Comparison of ENCODE assay signal across 8 cellular contexts in the genomic region with DNA sequence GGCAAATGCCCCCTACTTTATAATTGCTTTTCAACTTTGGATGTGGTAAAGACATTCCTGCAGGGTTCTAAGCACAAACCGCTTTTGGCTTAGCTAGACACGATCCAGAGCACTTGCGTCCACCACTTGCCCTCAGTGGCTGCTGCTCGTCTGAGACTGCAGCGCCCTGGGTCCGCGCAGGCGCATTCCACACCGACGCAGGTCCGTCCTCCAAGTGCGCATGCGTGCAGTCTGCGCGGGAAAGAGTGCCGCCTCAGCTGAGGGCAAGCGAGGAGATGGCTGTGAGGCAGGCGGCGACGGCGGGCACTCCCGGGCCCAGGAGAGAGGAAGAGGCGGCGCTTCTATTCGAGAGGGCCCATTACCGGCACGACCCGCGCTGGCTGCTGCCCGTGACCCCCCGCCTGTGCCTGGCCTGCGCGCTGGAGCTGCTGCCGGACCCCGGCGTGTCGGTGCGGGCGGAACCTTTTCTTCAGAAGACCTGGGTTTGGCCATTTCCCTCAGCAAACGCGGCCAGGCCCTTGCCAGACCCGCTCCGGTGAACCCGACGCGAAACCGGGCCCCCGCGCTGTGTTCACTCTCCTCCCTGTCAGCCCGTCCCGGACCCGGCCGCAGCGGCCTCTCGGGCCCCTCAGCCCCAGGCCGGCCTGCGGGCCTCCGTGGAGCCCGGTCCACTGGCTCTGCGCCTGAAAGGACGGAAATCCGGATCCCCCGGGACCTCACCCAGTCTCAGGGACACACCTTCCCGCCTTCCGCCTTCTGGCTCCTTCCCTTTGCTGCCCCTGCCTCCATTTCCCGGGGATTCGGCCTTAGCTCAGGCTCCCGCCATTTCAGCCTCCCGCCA. TPM values are rescaled to one million over a fixed set of nuclear protein-coding genes. Genes with fewer than 3 reads are reported as not detected.
A peak's percentile ranks its signal among the peaks of the same experiment; 100 is the strongest.
DNase-seq lines count a peak whose midpoint lies in the region; FAIRE-seq and TF ChIP-seq lines count a peak whose summit lies in the region.

Gene MEI1, plus strand, starts transcription at position 240 of the 841 bp plus-strand sequence. Its CDS starts 36 bp downstream, at position 276.

- H3K79me2 ChIP-seq in astrocyte (ENCODE audit: insufficient read depth, low read length) = no peaks in the 10 kb centered on the region

- no peaks in the 10 kb centered on the region for H3K36me3 Mint-ChIP-seq in CD8-positive, alpha-beta memory T cell
- no peaks in the 10 kb centered on the region for H3K36me3 Mint-ChIP-seq in T-helper 2 cell treated with Interferon-gamma antibody and Interleukin-4, amounts not matched to agents 5 μg/mL and 100 μg/mL, for 36 hours (ENCODE audit: low read depth)
- peaks cover 2% of the 10 kb centered on the region for H3K36me3 Mint-ChIP-seq in astrocyte (ENCODE audit: low read depth, unreplicated experiment)

- H3K27ac ChIP-seq in CD8-positive, alpha-beta memory T cell (ENCODE audit: low read depth, low read length) = no peak within 1 kb of the TSS
- H3K27ac ChIP-seq in astrocyte (ENCODE audit: low read depth, low read length) (no peak within 1 kb of the TSS), SJCRH30 (no peak within 1 kb of the TSS)

- H3K9me3 Mint-ChIP-seq in CD8-positive, alpha-beta memory T cell = no peaks in the 10 kb centered on the region
- H3K9me3 Mint-ChIP-seq in T-helper 2 cell treated with Interferon-gamma antibody and Interleukin-4, amounts not matched to agents 5 μg/mL and 100 μg/mL, for 36 hours = no peaks in the 10 kb centered on the region
- no peaks in the 10 kb centered on the region for H3K9me3 Mint-ChIP-seq in astrocyte (ENCODE audit: unreplicated experiment)

- POLR2A ChIA-PET in CD8-positive, alpha-beta memory T cell (lab: Charles Lee) = interaction anchor here (1.2 to 1.3 kb wide), 2 partner anchors 11 to 241 kb away, joined by 4 to 6 read pairs; partner anchors contain the start of gene SNU13

- H3K27ac Mint-ChIP-seq in CD8-positive, alpha-beta memory T cell = peak within 1 kb of the TSS in 6 of 8 donors; percentile 61 to 92 (median 73)
- peak within 1 kb of the TSS; percentile 64 for H3K27ac Mint-ChIP-seq in T-helper 2 cell treated with Interferon-gamma antibody and Interleukin-4, amounts not matched to agents 5 μg/mL and 100 μg/mL, for 36 hours
- H3K27ac Mint-ChIP-seq in astrocyte (ENCODE audit: unreplicated experiment) = no peak within 1 kb of the TSS

- H3K27me3 Mint-ChIP-seq in CD8-positive, alpha-beta memory T cell = peaks cover 0 to 1% of the 10 kb centered on the region in 2 donors
- peaks cover 8% of the 10 kb centered on the region for H3K27me3 Mint-ChIP-seq in T-helper 2 cell treated with Interferon-gamma antibody and Interleukin-4, amounts not matched to agents 5 μg/mL and 100 μg/mL, for 36 hours (ENCODE audit: low read depth)
- H3K27me3 Mint-ChIP-seq in astrocyte (ENCODE audit: low read depth, unreplicated experiment) = peaks cover 3% of the 10 kb centered on the region

- H3K9ac ChIP-seq in astrocyte (ENCODE audit: low read length) = no peak within 1 kb of the TSS

- CTCF ChIA-PET in CD8-positive, alpha-beta memory T cell (lab: Charles Lee) = interaction anchor here (0.6 to 4.5 kb wide), 8 partner anchors 12 to 909 kb away, joined by 3 to 91 read pairs (median 12); partner anchors contain the start of genes CCDC134, NDUFA6, SNU13 and TNFRSF13C

- H4K20me1 ChIP-seq in astrocyte (ENCODE audit: insufficient read depth, low read length) = no peaks in the 10 kb centered on the region

- H3K4me1 Mint-ChIP-seq in CD8-positive, alpha-beta memory T cell = peaks cover 9 to 12% (median 11%) of the 10 kb centered on the region in 3 donors
- H3K4me1 Mint-ChIP-seq in T-helper 2 cell treated with Interferon-gamma antibody and Interleukin-4, amounts not matched to agents 5 μg/mL and 100 μg/mL, for 36 hours (ENCODE audit: low read depth) = peaks cover 9% of the 10 kb centered on the region
- H3K4me1 Mint-ChIP-seq in astrocyte (ENCODE audit: low read depth, unreplicated experiment) = peaks cover 4% of the 10 kb centered on the region

- H3K9me3 ChIP-seq in CD8-positive, alpha-beta memory T cell (ENCODE audit: low read length) = no peaks in the 10 kb centered on the region
- H3K9me3 ChIP-seq in astrocyte (ENCODE audit: insufficient read depth, low read depth, low read length) (no peaks in the 10 kb centered on the region), SJCRH30 (replicated peaks) (no peaks in the 10 kb centered on the region)

- H3K4me3 ChIP-seq in CD8-positive, alpha-beta memory T cell (ENCODE audit: low read length) = peak within 1 kb of the TSS; percentile 49
- H3K4me3 ChIP-seq in astrocyte (ENCODE audit: insufficient read depth, low read depth, low read length) (no peak within 1 kb of the TSS), SJCRH30 (no peak within 1 kb of the TSS)

- TF ChIP-seq CTCF in astrocyte (IDR thresholded peaks at IDR 0.05; ENCODE audit: insufficient read depth, low read depth, low read length) = no peak

- DNase-seq in CD8-positive, alpha-beta memory T cell = peak; percentile 78 to 91 (median 83)
- DNase-seq in T-helper 2 cell treated with Interferon-gamma antibody and Interleukin-4, amounts not matched to agents 5 μg/mL and 100 μg/mL, for 36 hours (ENCODE audit: low spot score) = peak; percentile 87
- peak; percentile 34 for DNase-seq in astrocyte (ENCODE audit: low read depth)
- peak; percentile 51 for DNase-seq in iris pigment epithelial cell (ENCODE audit: low read depth)
- DNase-seq in stimulated activated CD4-positive, alpha-beta T cell treated with anti-CD3 and anti-CD28 coated beads, Interleukin-1b, Interleukin-23, amount 100 ng/mL, for 24 hours (ENCODE audit: low read depth in 4 of 4, low spot score in 1 of 4) = peak; percentile 79 to 88 (median 87)
- no peak for DNase-seq in NCI-H2107 (lab: John Stamatoyannopoulos, UW)
- DNase-seq in SJCRH30 = no peak
- DNase-seq in NCI-H510A (lab: John Stamatoyannopoulos, UW) = no peak

- no peaks in the 10 kb centered on the region for H3K27me3 ChIP-seq in CD8-positive, alpha-beta memory T cell (ENCODE audit: insufficient read depth, low read length, poor library complexity, severe bottlenecking)
- no peaks in the 10 kb centered on the region for H3K27me3 ChIP-seq in astrocyte (ENCODE audit: insufficient read depth, low read length)
- H3K27me3 ChIP-seq in SJCRH30 = no peaks in the 10 kb centered on the region

- no peak for FAIRE-seq in astrocyte (lab: Jason Lieb, UNC)

- peak within 1 kb of the TSS; percentile 81 for H2AFZ ChIP-seq in astrocyte (ENCODE audit: low read depth, low read length)

- H3K4me1 ChIP-seq in CD8-positive, alpha-beta memory T cell (ENCODE audit: insufficient read depth, low read length) = peaks cover 7% of the 10 kb centered on the region
- H3K4me1 ChIP-seq in astrocyte (ENCODE audit: insufficient read depth, low read length) (peaks cover 15% of the 10 kb centered on the region), SJCRH30 (peaks cover 3% of the 10 kb centered on the region; the same call in 1 of the 2 replicates)

- peak within 1 kb of the TSS; percentile 71 for H3K4me2 ChIP-seq in astrocyte (ENCODE audit: low read length)

- peak within 1 kb of the TSS; percentile 41 to 85 (median 76) for H3K4me3 Mint-ChIP-seq in CD8-positive, alpha-beta memory T cell
- peak within 1 kb of the TSS; percentile 67 for H3K4me3 Mint-ChIP-seq in T-helper 2 cell treated with Interferon-gamma antibody and Interleukin-4, amounts not matched to agents 5 μg/mL and 100 μg/mL, for 36 hours
- no peak within 1 kb of the TSS for H3K4me3 Mint-ChIP-seq in astrocyte (ENCODE audit: unreplicated experiment)

- peaks cover 3% of the 10 kb centered on the region for H3K36me3 ChIP-seq in CD8-positive, alpha-beta memory T cell (ENCODE audit: insufficient read depth, low read length)
- H3K36me3 ChIP-seq in astrocyte (ENCODE audit: insufficient read depth, low read length) (no peaks in the 10 kb centered on the region), SJCRH30 (no peaks in the 10 kb centered on the region)

RNA-seq across cellular contexts. Expression of gene MEI1, which starts in this region (rescaled TPM):
- 10 to 100 TPM; 33.9 to 36.3 TPM for total RNA-seq in CD8-positive, alpha-beta memory T cell
- polyA plus RNA-seq in CD8-positive, alpha-beta memory T cell = 150 TPM
- total RNA-seq in astrocyte = 0.19 and 0.64 TPM in 2 replicates
- not detected in 2 replicates for total RNA-seq in SJCRH30 (2014; rRNA removed; shearing (Covaris generic))

Comparison
In these comparisons a context has a peak if more than half of its experiments do, and no peak if none do; other contexts are left out.
1. RNA of gene MEI1 (total RNA-seq): 33.9 to 36.3 TPM in CD8-positive, alpha-beta memory T cell; 0.19 to 0.64 TPM in astrocyte and not detected in SJCRH30; every median in the first group is over 10 times any median in the second.
2. Peak in DNase-seq and H3K4me2 ChIP-seq in astrocyte; RNA of the gene not detected or under 1 TPM.
3. DNase-seq: peak in CD8-positive, alpha-beta memory T cell (5 of 5), T-helper 2 cell treated with Interferon-gamma antibody and Interleukin-4, amounts not matched to agents 5 μg/mL and 100 μg/mL, for 36 hours (single experiment), iris pigment epithelial cell (single experiment) and stimulated activated CD4-positive, alpha-beta T cell treated with anti-CD3 and anti-CD28 coated beads, Interleukin-1b, Interleukin-23, amount 100 ng/mL, for 24 hours (4 of 4); none in NCI-H2107 (single experiment), SJCRH30 (0 of 2) and NCI-H510A (single experiment).